Comparison of ENCODE assay signal across 1 cellular context in genomic region chr4:106286611-106287010, GRCh38.
TF ChIP-seq lines count a peak whose summit lies in the region.

No MANE protein-coding gene starts in this region.

TF ChIP-seq in IMR-90, 13 proteins besides CTCF, POLR2A, EP300 and RAD21:
- TF ChIP-seq USF2 (IDR thresholded peaks at IDR 0.05; ENCODE audit: low read depth, low read length) (no peak), ELK1 (IDR thresholded peaks at IDR 0.05; ENCODE audit: borderline replicate concordance, low read depth, low read length) (no peak), RFX5 (IDR thresholded peaks at IDR 0.05; ENCODE audit: low read depth, low read length) (no peak), CHD1 (IDR thresholded peaks at IDR 0.05; ENCODE audit: low read depth, low read length) (no peak), MAZ (IDR thresholded peaks at IDR 0.05; ENCODE audit: borderline replicate concordance, low read depth, low read length) (no peak), MXI1 (IDR thresholded peaks at IDR 0.05; ENCODE audit: borderline replicate concordance, low read depth, low read length) (no peak), NFE2L2 (IDR thresholded peaks at IDR 0.05; ENCODE audit: low read depth, low read length) (no peak), BHLHE40 (IDR thresholded peaks at IDR 0.05; ENCODE audit: low read depth, low read length) (no peak), MAFK (IDR thresholded peaks at IDR 0.05; ENCODE audit: low read depth, low read length) (no peak), CEBPB (IDR thresholded peaks at IDR 0.05; ENCODE audit: low read depth, low read length) (no peak), RCOR1 (IDR thresholded peaks at IDR 0.05; ENCODE audit: insufficient replicate concordance, low read length) (no peak)
